1 cellular context compared by ENCODE assay signal in genomic region chr9:128092199-128092977, GRCh38.
TF ChIP-seq lines count a peak whose summit lies in the region.

No MANE protein-coding gene starts in this region.

TF ChIP-seq in HepG2, 621 proteins besides CTCF, POLR2A, EP300 and RAD21:
- TF ChIP-seq YY1 (IDR thresholded peaks at IDR 0.05; ENCODE audit: insufficient read depth, insufficient replicate concordance, low read depth, low read length) (no peak), ZNF629 (CRISPR knock-in tag; conservative IDR thresholded peaks at IDR 0.05) (peak; percentile 62), ZNF556 (CRISPR knock-in tag; IDR thresholded peaks at IDR 0.05; ENCODE audit: borderline replicate concordance) (no peak), ZNF761 (CRISPR knock-in tag; conservative IDR thresholded peaks at IDR 0.05) (no peak)
